In the genomic region with DNA sequence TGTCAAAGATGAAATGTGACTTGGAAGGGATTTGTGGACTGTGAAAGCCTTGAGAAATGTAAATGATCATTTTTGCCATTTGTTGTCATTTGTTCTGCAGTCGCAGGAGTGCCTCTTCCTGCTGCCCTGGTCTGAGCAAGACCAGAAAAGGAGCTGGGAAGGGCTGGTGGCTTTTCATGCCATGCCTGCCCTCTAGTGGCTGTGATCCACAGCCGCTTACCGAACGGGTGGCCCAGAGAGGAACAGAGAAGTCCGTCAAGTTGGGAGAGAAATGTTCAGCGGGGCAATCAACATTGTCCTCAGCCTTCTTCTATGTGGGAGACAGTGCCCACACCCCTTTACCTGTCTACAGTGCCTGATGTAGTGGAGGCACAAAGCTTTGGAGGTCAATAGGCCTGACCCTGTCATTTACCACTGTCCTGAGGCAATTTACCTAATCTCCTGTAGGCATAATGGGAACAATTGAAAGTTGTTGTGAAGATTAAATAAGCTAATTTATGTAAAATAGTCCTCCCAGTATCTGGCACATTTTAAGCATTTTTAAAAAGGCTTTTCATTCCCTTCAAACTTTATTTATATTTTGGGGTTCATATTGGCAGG, we compare ENCODE assay signal across 8 cellular contexts.
DNase-seq lines count a peak whose midpoint lies in the region; ATAC-seq and TF ChIP-seq lines count a peak whose summit lies in the region.

No MANE protein-coding gene starts in this region.

- no peaks in the 10 kb centered on the region for H3K9me3 ChIP-seq in BE2C
- no peaks in the 10 kb centered on the region for H3K9me3 ChIP-seq in colonic mucosa
- H3K9me3 ChIP-seq in right lobe of liver = no peaks in the 10 kb centered on the region

- no peaks in the 10 kb centered on the region for H3K4me1 ChIP-seq in BE2C
- H3K4me1 ChIP-seq in colonic mucosa = no peaks in the 10 kb centered on the region
- no peaks in the 10 kb centered on the region for H3K4me1 ChIP-seq in right lobe of liver

- peaks cover 8% of the 10 kb centered on the region for H3K4me1 Mint-ChIP-seq in WTC11

- CTCF ChIA-PET in WTC11 (lab: Charles Lee) = interaction anchor here (0.6 to 2.4 kb wide), 16 partner anchors 10 to 1004 kb away, joined by 3 to 31 read pairs (median 4); a partner anchor contains a TSS

- H3K4me3 Mint-ChIP-seq in WTC11 = no peak overlapping the region

- H3K36me3 ChIP-seq in BE2C (no peaks in the 10 kb centered on the region), colonic mucosa (no peaks in the 10 kb centered on the region), right lobe of liver (no peaks in the 10 kb centered on the region)

- H3K27ac ChIP-seq in colonic mucosa (no peak overlapping the region), right lobe of liver (no peak overlapping the region)

- no peak for TF ChIP-seq POLR2A in right lobe of liver (IDR thresholded peaks at IDR 0.05)

- no peak overlapping the region for H3K27ac Mint-ChIP-seq in WTC11

- H3K4me3 ChIP-seq in BE2C (ENCODE audit: low read depth, low read length) = peak overlapping the region; percentile 23
- H3K4me3 ChIP-seq in colonic mucosa = no peak overlapping the region
- no peak overlapping the region for H3K4me3 ChIP-seq in right lobe of liver

- no peak overlapping the region for H3K9ac ChIP-seq in colonic mucosa (ENCODE audit: low read depth in 2 of 2, low read length in 2 of 2)

- POLR2A ChIA-PET in WTC11 (lab: Charles Lee) = no interaction called here

- 0% methylated on average over 6 of the region's 6 CpGs for WGBS in right lobe of liver (ENCODE audit: insufficient coverage, low coverage, low lambda C conversion rate, missing lambda C conversion rate)

- ATAC-seq in GM18873 (IDR thresholded peaks at IDR 0.05; ENCODE audit: low FRiP score, unreplicated experiment) = peak; percentile 88
- peak; percentile 94 for ATAC-seq in HG03066 (IDR thresholded peaks at IDR 0.05; ENCODE audit: low read depth, unreplicated experiment)
- peak; percentile 97 for ATAC-seq in WTC11
- ATAC-seq in right lobe of liver = peak; percentile 99 to 100 (median 99)

- no peaks in the 10 kb centered on the region for H3K9me3 Mint-ChIP-seq in WTC11

- H3K27me3 ChIP-seq in BE2C (no peaks in the 10 kb centered on the region), colonic mucosa (no peaks in the 10 kb centered on the region), right lobe of liver (no peaks in the 10 kb centered on the region)

- DNase-seq in BE2C (peak; percentile 83), NCI-H2196 (lab: John Stamatoyannopoulos, UW; ENCODE audit: unreplicated experiment) (peak; percentile 57), WTC11 (ENCODE audit: low spot score) (peak; percentile 82), colonic mucosa (peak; percentile 74), right lobe of liver (peak; percentile 74 to 79 (median 78))
- DNase-seq in stimulated activated CD4-positive, alpha-beta T cell treated with anti-CD3 and anti-CD28 coated beads, TNF-alpha, amount 100 ng/mL, for 48 hours (ENCODE audit: low read depth in 3 of 3) = peak; percentile 29 to 55 (median 45)

- no peaks in the 10 kb centered on the region for H3K36me3 Mint-ChIP-seq in WTC11

- peak; percentile 99 for TF ChIP-seq CTCF in BE2C (IDR thresholded peaks at IDR 0.05; ENCODE audit: low read depth, low read length)
- TF ChIP-seq CTCF in WTC11 (IDR thresholded peaks at IDR 0.05) = peak; percentile 64
- peak; percentile 90 for TF ChIP-seq CTCF in colonic mucosa (IDR thresholded peaks at IDR 0.05)
- TF ChIP-seq CTCF in right lobe of liver (IDR thresholded peaks at IDR 0.05) = peak; percentile 70 to 90 (median 88)

- intact Hi-C loops in colonic mucosa (cut with DNase I) (loop anchor here (2.0 kb wide), 1 partner anchor 189 kb away; no protein-coding TSS in a partner anchor), right lobe of liver (cut with DNase I) (loop anchor here in 1 of 2 donors (10.0 kb wide), 1 partner anchor 189 kb away; no protein-coding TSS in a partner anchor)

- no peaks in the 10 kb centered on the region for H3K27me3 Mint-ChIP-seq in WTC11 (ENCODE audit: low read depth)

TF ChIP-seq in WTC11, 78 proteins besides CTCF, POLR2A, EP300 and RAD21:
- TF ChIP-seq, protein P1, sequence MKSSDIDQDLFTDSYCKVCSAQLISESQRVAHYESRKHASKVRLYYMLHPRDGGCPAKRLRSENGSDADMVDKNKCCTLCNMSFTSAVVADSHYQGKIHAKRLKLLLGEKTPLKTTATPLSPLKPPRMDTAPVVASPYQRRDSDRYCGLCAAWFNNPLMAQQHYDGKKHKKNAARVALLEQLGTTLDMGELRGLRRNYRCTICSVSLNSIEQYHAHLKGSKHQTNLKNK (CRISPR knock-in tag; IDR thresholded peaks at IDR 0.05) = no peak
- TF ChIP-seq ZNF317 (CRISPR knock-in tag; IDR thresholded peaks at IDR 0.05; ENCODE audit: borderline replicate concordance, low read depth) = no peak
- TF ChIP-seq, protein P2, sequence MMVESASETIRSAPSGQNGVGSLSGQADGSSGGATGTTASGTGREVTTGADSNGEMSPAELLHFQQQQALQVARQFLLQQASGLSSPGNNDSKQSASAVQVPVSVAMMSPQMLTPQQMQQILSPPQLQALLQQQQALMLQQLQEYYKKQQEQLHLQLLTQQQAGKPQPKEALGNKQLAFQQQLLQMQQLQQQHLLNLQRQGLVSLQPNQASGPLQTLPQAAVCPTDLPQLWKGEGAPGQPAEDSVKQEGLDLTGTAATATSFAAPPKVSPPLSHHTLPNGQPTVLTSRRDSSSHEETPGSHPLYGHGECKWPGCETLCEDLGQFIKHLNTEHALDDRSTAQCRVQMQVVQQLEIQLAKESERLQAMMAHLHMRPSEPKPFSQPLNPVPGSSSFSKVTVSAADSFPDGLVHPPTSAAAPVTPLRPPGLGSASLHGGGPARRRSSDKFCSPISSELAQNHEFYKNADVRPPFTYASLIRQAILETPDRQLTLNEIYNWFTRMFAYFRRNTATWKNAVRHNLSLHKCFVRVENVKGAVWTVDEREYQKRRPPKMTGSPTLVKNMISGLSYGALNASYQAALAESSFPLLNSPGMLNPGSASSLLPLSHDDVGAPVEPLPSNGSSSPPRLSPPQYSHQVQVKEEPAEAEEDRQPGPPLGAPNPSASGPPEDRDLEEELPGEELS (CRISPR knock-in tag; IDR thresholded peaks at IDR 0.05) = no peak
- TF ChIP-seq JAZF1 (CRISPR knock-in tag; IDR thresholded peaks at IDR 0.05) = no peak
- TF ChIP-seq ZNF121 (CRISPR knock-in tag; IDR thresholded peaks at IDR 0.05) = peak; percentile 93
TF ChIP-seq in WTC11: peak in this region for 1.
